In genomic region chr10:131012641-131012985, GRCh38 we compare ENCODE assay signal across 35 cellular contexts.
"Had no signal": no experiment of that assay in that cellular context is flagged by ENCODE, and none has a peak within 500 bp of the region (broad histone marks: within the 10 kb centered on the region; RNA-seq: fewer than 3 reads in every experiment).

No MANE protein-coding gene starts in this region.

- H3K27me3 ChIP-seq: body of pancreas, brain microvascular endothelial cell had no signal

- H3K4me3 ChIP-seq: adrenal gland, body of pancreas, breast epithelium had no signal

- H3K36me3 ChIP-seq: adrenal gland, brain microvascular endothelial cell, breast epithelium had no signal

- H3K27ac ChIP-seq: adrenal gland, body of pancreas, brain microvascular endothelial cell, breast epithelium, VCaP had no signal

- H3K4me1 ChIP-seq: adrenal gland, body of pancreas, breast epithelium had no signal

- FAIRE-seq: astrocyte, TTC549 had no signal

- ATAC-seq: activated CD8-positive, alpha-beta T cell treated with anti-CD3 and anti-CD28 coated beads for 36 hours; activated naive CD4-positive, alpha-beta T cell treated with anti-CD3 and anti-CD28 coated beads, Interleukin-2, amount 50 U/mL, for 72 hours; activated T-cell treated with anti-CD3 and anti-CD28 coated beads, Interleukin-2, amount 50 U/mL, for 4 hours; activated T-cell treated with anti-CD3 and anti-CD28 coated beads, Interleukin-2, amount 50 U/mL, for 72 hours; activated T-helper 17 cell treated with anti-CD3 and anti-CD28 coated beads, Interleukin-2, amount 50 U/mL, for 72 hours; body of pancreas had no signal

- H3K9me3 ChIP-seq: adrenal gland, body of pancreas, breast epithelium had no signal

- DNase-seq: activated B cell treated with CpG ODN at 0.5 μM for 24 hours; activated CD4-positive, alpha-beta memory T cell treated with anti-CD3 and anti-CD28 coated beads for 36 hours; activated CD4-positive, alpha-beta T cell treated with anti-CD3 and anti-CD28 coated beads for 4 hours; activated CD4-positive, alpha-beta T cell treated with anti-CD3 and anti-CD28 coated beads, Interleukin-2, amount 10 ng/mL, durations not matched to agents 24 days and 14 days; activated CD4-positive, alpha-beta T cell treated with anti-CD3 and anti-CD28 coated beads, Interleukin-2, amount 50 U/mL, for 1 hour; activated CD4-positive, alpha-beta T cell treated with anti-CD3 and anti-CD28 coated beads, Interleukin-2, amount 50 U/mL, for 4 hours; activated CD4-positive, CD25-positive, alpha-beta regulatory T cell treated with anti-CD3 and anti-CD28 coated beads, Interleukin-2, amount 50 U/mL, for 72 hours; activated CD8-positive, alpha-beta memory T cell treated with anti-CD3 and anti-CD28 coated beads, Interleukin-2, amount 50 U/mL, for 4 hours; activated CD8-positive, alpha-beta T cell treated with anti-CD3 and anti-CD28 coated beads for 36 hours; activated effector memory CD4-positive, alpha-beta T cell treated with anti-CD3 and anti-CD28 coated beads, Interleukin-2, amount 50 U/mL, for 16 hours; activated gamma-delta T cell treated with Interleukin-2 at 50 U/mL for 16 hours; activated naive CD4-positive, alpha-beta T cell; activated naive CD4-positive, alpha-beta T cell treated with anti-CD3 and anti-CD28 coated beads for 36 hours; activated naive CD4-positive, alpha-beta T cell treated with anti-CD3 and anti-CD28 coated beads, Interleukin-2, amount 50 U/mL, for 16 hours; activated naive CD8-positive, alpha-beta T cell treated with anti-CD3 and anti-CD28 coated beads for 36 hours; activated T-cell treated with anti-CD3 and anti-CD28 coated beads for 4 hours; activated T-cell treated with anti-CD3 and anti-CD28 coated beads, Interleukin-2, amount 50 U/mL, for 1 hour; activated T-cell treated with anti-CD3 and anti-CD28 coated beads, Interleukin-2, amount 50 U/mL, for 4 hours; activated T-cell treated with anti-CD3 and anti-CD28 coated beads, Interleukin-2, amount 50 U/mL, for 72 hours; adrenal gland; amniotic stem cell; aorta; brain microvascular endothelial cell; caudate nucleus; cerebellar nuclear complex; T-helper 1 cell; T-helper 2 cell; T-helper 9 cell had no signal
